Comparison of ENCODE assay signal across 24 cellular contexts in genomic region chr13:49326222-49326917, GRCh38.
A peak's percentile ranks its signal among the peaks of the same experiment; 100 is the strongest.
DNase-seq lines count a peak whose midpoint lies in the region; ATAC-seq and TF ChIP-seq lines count a peak whose summit lies in the region.
"Had no signal": no experiment of that assay in that cellular context is flagged by ENCODE, and none has a peak within 500 bp of the region (broad histone marks: within the 10 kb centered on the region; RNA-seq: fewer than 3 reads in every experiment).

No MANE protein-coding gene starts in this region.

- H4K91ac ChIP-seq in IMR-90 (ENCODE audit: insufficient read depth, low read depth, low read length), result no peak overlapping the region

- TF ChIP-seq CTCF in IMR-90 (conservative IDR thresholded peaks at IDR 0.05; ENCODE audit: low read depth, low read length), result no peak
- TF ChIP-seq CTCF in ascending aorta (IDR thresholded peaks at IDR 0.05), result no peak
- TF ChIP-seq CTCF in thyroid gland (IDR thresholded peaks at IDR 0.05), result no peak

- H3K4me3 ChIP-seq in IMR-90 (ENCODE audit: insufficient read depth, low read depth, low read length), result no peak overlapping the region
- peak overlapping the region in 1 of 2 donors; percentile 36 for H3K4me3 ChIP-seq in ascending aorta
- H3K4me3 ChIP-seq in stomach smooth muscle (ENCODE audit: low read length in 2 of 2), result no peak overlapping the region
- no peak overlapping the region for H3K4me3 ChIP-seq in thyroid gland (replicated peaks in 1 of 3)
- H3K4me3 ChIP-seq: SJCRH30 had no signal

- intact Hi-C loops in IMR-90 (cut with micrococcal nuclease) (no loop called here), ascending aorta (cut with DNase I) (no loop called here), thyroid gland (cut with DNase I) (no loop called here)

- H3K4me1 ChIP-seq in IMR-90 (ENCODE audit: control insufficient read depth, insufficient read depth, low read length) (peaks cover 4% of the 10 kb centered on the region), ascending aorta (peaks cover 0 to 4% of the 10 kb centered on the region in 2 donors), stomach smooth muscle (ENCODE audit: control insufficient read depth, insufficient read depth, low read length) (peaks cover 5% of the 10 kb centered on the region), thyroid gland (peaks cover 0 to 5% of the 10 kb centered on the region in 2 donors)
- H3K4me1 ChIP-seq: SJCRH30 had no signal

- no peak overlapping the region for H3K4me2 ChIP-seq in IMR-90 (ENCODE audit: low read depth, low read length)

- H2BK20ac ChIP-seq in IMR-90 (ENCODE audit: low read depth, low read length), result no peak overlapping the region

- dilution Hi-C loops in IMR-90 (cut with HindIII; ENCODE audit: low sequenced_read_pairs, unreplicated experiment), result no loop called here

- no peak overlapping the region for H2BK15ac ChIP-seq in IMR-90 (ENCODE audit: low read depth, low read length)

- H3K4ac ChIP-seq in IMR-90 (ENCODE audit: low read depth, low read length), result no peak overlapping the region

- H3K27ac ChIP-seq in IMR-90 (ENCODE audit: insufficient read depth, low read length) (no peak overlapping the region), ascending aorta (peak overlapping the region; percentile 75 to 77), stomach smooth muscle (ENCODE audit: low read length) (peak overlapping the region; percentile 6), thyroid gland (no peak overlapping the region)
- H3K27ac ChIP-seq: SJCRH30 had no signal

- peak overlapping the region; percentile 34; the same call in 1 of the 2 replicates for H2AK5ac ChIP-seq in IMR-90 (ENCODE audit: low read depth, low read length)

- H3K27me3 ChIP-seq in IMR-90 (ENCODE audit: control insufficient read depth, insufficient read depth, low read length), result no peaks in the 10 kb centered on the region
- no peaks in the 10 kb centered on the region for H3K27me3 ChIP-seq in ascending aorta
- no peaks in the 10 kb centered on the region for H3K27me3 ChIP-seq in stomach smooth muscle (ENCODE audit: control insufficient read depth in 1 of 2, insufficient read depth in 2 of 2, low read length in 2 of 2)
- H3K27me3 ChIP-seq in thyroid gland, result no peaks in the 10 kb centered on the region
- H3K27me3 ChIP-seq: SJCRH30 had no signal

- DNase-seq in IMR-90 (no peak), ascending aorta (ENCODE audit: low spot score in 2 of 2) (no peak), kidney tubule cell (ENCODE audit: low spot score) (peak; percentile 15), thyroid gland (no peak), medulla oblongata (ENCODE audit: extremely low spot score) (no peak), NCI-H187 treated with DMSO at 0.1 percent for 48 hours (lab: John Stamatoyannopoulos, UW) (no peak)
- no peak for DNase-seq in stimulated activated CD4-positive, alpha-beta T cell treated with anti-CD3 and anti-CD28 coated beads, Interleukin-4, amount 100 ng/mL, for 1 hour
- DNase-seq: ACHN; C1 segment of cervical spinal cord; CD8-positive, alpha-beta memory T cell; DMS53; EL; KG1; MV-4-11; NCI-H1417; NCI-H187; NCI-H2227 treated with DMSO at 0.1 percent for 48 hours; NCI-H524; NCI-H82; PC-3; RPMI8226; SJCRH30 had no signal

- H2AK9ac ChIP-seq in IMR-90 (replicated peaks; ENCODE audit: low read depth, low read length, poor library complexity), result no peak overlapping the region

- H3K79me1 ChIP-seq in IMR-90 (ENCODE audit: low read depth in 1 of 2, low read length in 2 of 2), result 0 out of 4 replicates have a peak, but pooled peaks cover 0 to 2% of the 10 kb centered on the region in 2 experiments

- H3K9me3 ChIP-seq in IMR-90 (ENCODE audit: control insufficient read depth, insufficient read depth, low read length), result no peaks in the 10 kb centered on the region
- no peaks in the 10 kb centered on the region for H3K9me3 ChIP-seq in ascending aorta
- no peaks in the 10 kb centered on the region for H3K9me3 ChIP-seq in stomach smooth muscle (ENCODE audit: control insufficient read depth in 2 of 2, low read length in 2 of 2)
- no peaks in the 10 kb centered on the region for H3K9me3 ChIP-seq in thyroid gland
- H3K9me3 ChIP-seq: SJCRH30 had no signal

- H3K56ac ChIP-seq in IMR-90 (ENCODE audit: extremely low read depth, insufficient read depth, low read length), result no peak overlapping the region

- CTCF ChIA-PET in IMR-90 (lab: Yijun Ruan, JAX), result no interaction called here

- H3K9me1 ChIP-seq in IMR-90 (ENCODE audit: insufficient read depth, low read length), result peaks cover 1% of the 10 kb centered on the region

- H3K9ac ChIP-seq in IMR-90 (ENCODE audit: low read depth, low read length) (no peak overlapping the region), stomach smooth muscle (ENCODE audit: low read length in 2 of 2) (no peak overlapping the region)

- POLR2A ChIA-PET in IMR-90 (lab: Charles Lee; ENCODE audit: unreplicated experiment), result no interaction called here

- H4K5ac ChIP-seq in IMR-90 (ENCODE audit: low read depth, low read length), result no peak overlapping the region; the same call in 1 of the 2 replicates

- 0 out of 2 replicates have a peak overlapping the region, but pooled peaks have one; percentile 33 for H2BK120ac ChIP-seq in IMR-90 (ENCODE audit: low read depth, low read length)

- H3K18ac ChIP-seq in IMR-90 (ENCODE audit: low read depth, low read length), result no peak overlapping the region

- ATAC-seq in IMR-90 (ENCODE audit: low read depth), result no peak
- ATAC-seq: HCT116, PC-3 had no signal

- in situ Hi-C loops in IMR-90 (cut with MboI; ENCODE audit: low sequenced_read_pairs), result no loop called here

- TF ChIP-seq RAD21 in IMR-90 (IDR thresholded peaks at IDR 0.05; ENCODE audit: low read length), result no peak

- BruUV-seq in IMR-90 (replicated peaks; lab: Mats Ljungman, UMichigan), result no TSS peak

- H3K23ac ChIP-seq in IMR-90 (ENCODE audit: low read depth, low read length), result no peak overlapping the region

- WGBS in IMR-90 (ENCODE audit: extremely low coverage in 2 of 2, insufficient read length in 1 of 2), 2 experiments, result no CpG with 5 or more reads among the region's 7 CpGs
- whole genome bisulfite sequencing in thyroid gland, 2 donors, result 80 to 90% methylated on average over 7 of the region's 7 CpGs

- no peak overlapping the region for H2BK5ac ChIP-seq in IMR-90 (ENCODE audit: low read depth, low read length, poor library complexity, severe bottlenecking)

- H3K36me3 ChIP-seq in IMR-90 (ENCODE audit: control insufficient read depth, insufficient read depth, low read length), result peaks cover 2% of the 10 kb centered on the region
- no peaks in the 10 kb centered on the region for H3K36me3 ChIP-seq in ascending aorta
- H3K36me3 ChIP-seq in stomach smooth muscle (ENCODE audit: control insufficient read depth in 2 of 2, insufficient read depth in 2 of 2, low read length in 2 of 2), result peaks cover 16 to 20% of the 10 kb centered on the region in 2 donors
- H3K36me3 ChIP-seq in thyroid gland, result no peaks in the 10 kb centered on the region
- H3K36me3 ChIP-seq: SJCRH30 had no signal

- 0 out of 2 replicates have a peak overlapping the region, but pooled peaks have one; percentile 39 for H3K14ac ChIP-seq in IMR-90 (replicated peaks; ENCODE audit: low read depth, low read length)

- H2AFZ ChIP-seq in IMR-90 (replicated peaks; ENCODE audit: low read length, poor library complexity), result no peak overlapping the region

- TF ChIP-seq POLR2A in IMR-90 (IDR thresholded peaks at IDR 0.05; ENCODE audit: low read depth, low read length) (no peak), thyroid gland (IDR thresholded peaks at IDR 0.05) (no peak)

- no peaks in the 10 kb centered on the region for H4K20me1 ChIP-seq in IMR-90 (ENCODE audit: insufficient read depth, low read length)

- no peak overlapping the region for H4K8ac ChIP-seq in IMR-90 (ENCODE audit: low read depth in 2 of 2, low read length in 2 of 2)

TF ChIP-seq in IMR-90, 13 proteins besides CTCF, POLR2A, EP300 and RAD21:
- TF ChIP-seq RCOR1 (IDR thresholded peaks at IDR 0.05; ENCODE audit: insufficient replicate concordance, low read length), result no peak
- no peak for TF ChIP-seq NFE2L2 (IDR thresholded peaks at IDR 0.05; ENCODE audit: low read depth, low read length)
- TF ChIP-seq MXI1 (IDR thresholded peaks at IDR 0.05; ENCODE audit: borderline replicate concordance, low read depth, low read length), result no peak
- TF ChIP-seq CEBPB (IDR thresholded peaks at IDR 0.05; ENCODE audit: low read depth, low read length), result no peak
- no peak for TF ChIP-seq FOS (IDR thresholded peaks at IDR 0.05; ENCODE audit: low read depth, low read length)
- no peak for TF ChIP-seq SMC3 (IDR thresholded peaks at IDR 0.05; ENCODE audit: low read depth, low read length)
- TF ChIP-seq CHD1 (IDR thresholded peaks at IDR 0.05; ENCODE audit: low read depth, low read length), result no peak
- TF ChIP-seq, protein P1, sequence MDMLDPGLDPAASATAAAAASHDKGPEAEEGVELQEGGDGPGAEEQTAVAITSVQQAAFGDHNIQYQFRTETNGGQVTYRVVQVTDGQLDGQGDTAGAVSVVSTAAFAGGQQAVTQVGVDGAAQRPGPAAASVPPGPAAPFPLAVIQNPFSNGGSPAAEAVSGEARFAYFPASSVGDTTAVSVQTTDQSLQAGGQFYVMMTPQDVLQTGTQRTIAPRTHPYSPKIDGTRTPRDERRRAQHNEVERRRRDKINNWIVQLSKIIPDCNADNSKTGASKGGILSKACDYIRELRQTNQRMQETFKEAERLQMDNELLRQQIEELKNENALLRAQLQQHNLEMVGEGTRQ (IDR thresholded peaks at IDR 0.05; ENCODE audit: low read depth, low read length), result no peak
- no peak for TF ChIP-seq ELK1 (IDR thresholded peaks at IDR 0.05; ENCODE audit: borderline replicate concordance, low read depth, low read length)
- no peak for TF ChIP-seq BHLHE40 (IDR thresholded peaks at IDR 0.05; ENCODE audit: low read depth, low read length)
TF ChIP-seq in IMR-90: peak in this region for 0.

Comparison
In these comparisons a context has a peak if more than half of its experiments do, and no peak if none do; other contexts are left out.
1. H3K27ac ChIP-seq: peak in ascending aorta (2 of 2) and stomach smooth muscle (single experiment); none in IMR-90 (single experiment) and thyroid gland (0 of 3).